15 cellular contexts compared by ENCODE assay signal in genomic region chr11:119166368-119167076, GRCh38. TPM values are rescaled to one million over a fixed set of nuclear protein-coding genes. Genes with fewer than 3 reads are reported as not detected.
DNase-seq lines count a peak whose midpoint lies in the region; ATAC-seq, FAIRE-seq and TF ChIP-seq lines count a peak whose summit lies in the region.
"Had no signal": no experiment of that assay in that cellular context is flagged by ENCODE, and none has a peak within 500 bp of the region (broad histone marks: within the 10 kb centered on the region; RNA-seq: fewer than 3 reads in every experiment).

No MANE protein-coding gene starts in this region.

- H3K9ac ChIP-seq in BLaER1 (no peak overlapping the region; the same call in 1 of the 2 replicates), K562 (ENCODE audit: insufficient read depth in 1 of 2, low read depth in 2 of 2, low read length in 2 of 2) (no peak overlapping the region)

- no peaks in the 10 kb centered on the region for H3K36me3 Mint-ChIP-seq in activated CD4-positive, alpha-beta T cell treated with anti-CD3 and anti-CD28 coated beads, Interleukin-2, amount 10 ng/mL, durations not matched to agents 7 days and 5 days (ENCODE audit: low read depth)

- TF ChIP-seq POLR2A in K562 (conservative IDR thresholded peaks at IDR 0.05) = no peak
- TF ChIP-seq POLR2A in transverse colon (IDR thresholded peaks at IDR 0.05) = no peak

- ATAC-seq in K562 (no peak), GM21528 (IDR thresholded peaks at IDR 0.05; ENCODE audit: low FRiP score, unreplicated experiment) (no peak), GM18867 (IDR thresholded peaks at IDR 0.05; ENCODE audit: unreplicated experiment) (no peak)
- ATAC-seq: stimulated activated naive CD8-positive, alpha-beta T cell treated with anti-CD3 and anti-CD28 coated beads, Interleukin-15, amount 100 ng/mL, for 72 hours had no signal

- no peak for TF ChIP-seq RAD21 in K562 (CRISPR knock-in tag; conservative IDR thresholded peaks at IDR 0.05 in 1 of 2, IDR thresholded peaks at IDR 0.05 in 1 of 2)

- BruUV-seq in K562 (replicated peaks; lab: Mats Ljungman, UMichigan) = no TSS peak

- DNase-seq in HTR-8/SVneo (ENCODE audit: insufficient read length, low spot score) = peak; percentile 72
- DNase-seq in K562 (ENCODE audit: extremely low read depth in 1 of 4, low spot score in 3 of 4) = no peak
- DNase-seq in kidney glomerular epithelial cell (lab: John Stamatoyannopoulos, UW) = peak; percentile 89
- no peak for DNase-seq in activated CD4-positive, alpha-beta T cell treated with anti-CD3 and anti-CD28 coated beads, Interleukin-2, amount 10 ng/mL, durations not matched to agents 7 days and 5 days
- DNase-seq in transverse colon = no peak
- DNase-seq: activated CD8-positive, alpha-beta memory T cell treated with anti-CD3 and anti-CD28 coated beads, Interleukin-2, amount 50 U/mL, for 48 hours; CD8-positive, alpha-beta memory T cell; head of caudate nucleus; KBM-7; NCI-H446 treated with DMSO at 0.1 percent for 48 hours; stimulated activated naive CD8-positive, alpha-beta T cell treated with anti-CD3 and anti-CD28 coated beads, Interleukin-15, amount 100 ng/mL, for 72 hours had no signal

- 28% methylated on average over 8 of the region's 8 CpGs for WGBS in K562 (ENCODE audit: insufficient coverage, low coverage, missing lambda C conversion rate)
- 85 to 100% methylated on average over 1 to 8 of the region's 8 CpGs for WGBS in transverse colon (ENCODE audit: low coverage in 1 of 2), 2 donors

- H3K27me3 Mint-ChIP-seq in activated CD4-positive, alpha-beta T cell treated with anti-CD3 and anti-CD28 coated beads, Interleukin-2, amount 10 ng/mL, durations not matched to agents 7 days and 5 days = no peaks in the 10 kb centered on the region
- H3K27me3 Mint-ChIP-seq: CD8-positive, alpha-beta memory T cell; stimulated activated naive CD8-positive, alpha-beta T cell treated with anti-CD3 and anti-CD28 coated beads, Interleukin-15, amount 100 ng/mL, for 72 hours had no signal

- H3K4me3 ChIP-seq in BLaER1 (no peak overlapping the region), K562 (no peak overlapping the region), transverse colon (no peak overlapping the region)

- H3K9me3 ChIP-seq in BLaER1 = no peaks in the 10 kb centered on the region
- no peaks in the 10 kb centered on the region for H3K9me3 ChIP-seq in K562 (replicated peaks; ENCODE audit: control insufficient read depth, insufficient read depth, low read depth, low read length)
- no peaks in the 10 kb centered on the region for H3K9me3 ChIP-seq in transverse colon

- no peaks in the 10 kb centered on the region for H4K20me1 ChIP-seq in BLaER1
- H4K20me1 ChIP-seq in K562 (replicated peaks; ENCODE audit: control insufficient read depth, insufficient read depth, low read length) = no peaks in the 10 kb centered on the region

- no peak overlapping the region for H3K4me3 Mint-ChIP-seq in activated CD4-positive, alpha-beta T cell treated with anti-CD3 and anti-CD28 coated beads, Interleukin-2, amount 10 ng/mL, durations not matched to agents 7 days and 5 days
- H3K4me3 Mint-ChIP-seq: stimulated activated naive CD8-positive, alpha-beta T cell treated with anti-CD3 and anti-CD28 coated beads, Interleukin-15, amount 100 ng/mL, for 72 hours; T-helper 1 cell treated with Interleukin-12 subunit alpha and Interleukin-12 subunit beta and Interleukin-4 antibody, amounts not matched to agents 30 μg/mL and 1 μg/mL, for 36 hours had no signal

- H3K27me3 ChIP-seq in BLaER1 (no peaks in the 10 kb centered on the region), K562 (ENCODE audit: control insufficient read depth in 2 of 2, insufficient read depth in 2 of 2, low read length in 2 of 2) (peaks cover 2 to 15% of the 10 kb centered on the region in 2 experiments; a peak in 3 of 5 replicates), transverse colon (no peaks in the 10 kb centered on the region)

- no peaks in the 10 kb centered on the region for H3K9me1 ChIP-seq in K562 (ENCODE audit: control insufficient read depth, insufficient read depth, low read length)

- H3K4me2 ChIP-seq in BLaER1 (peak overlapping the region; percentile 71), K562 (ENCODE audit: insufficient read depth, low read length) (no peak overlapping the region)

- FAIRE-seq in HTR-8/SVneo (lab: Jason Lieb, UNC) (no peak), K562 (lab: Jason Lieb, UNC) (no peak)

- H3K27ac Mint-ChIP-seq in activated CD4-positive, alpha-beta T cell treated with anti-CD3 and anti-CD28 coated beads, Interleukin-2, amount 10 ng/mL, durations not matched to agents 7 days and 5 days = no peak overlapping the region
- H3K27ac Mint-ChIP-seq: stimulated activated naive CD8-positive, alpha-beta T cell treated with anti-CD3 and anti-CD28 coated beads, Interleukin-15, amount 100 ng/mL, for 72 hours; T-helper 1 cell treated with Interleukin-12 subunit alpha and Interleukin-12 subunit beta and Interleukin-4 antibody, amounts not matched to agents 30 μg/mL and 1 μg/mL, for 36 hours had no signal

- no peaks in the 10 kb centered on the region for H3K79me2 ChIP-seq in K562 (ENCODE audit: control insufficient read depth, insufficient read depth, low read length)

- peaks cover 15% of the 10 kb centered on the region for H3K4me1 Mint-ChIP-seq in activated CD4-positive, alpha-beta T cell treated with anti-CD3 and anti-CD28 coated beads, Interleukin-2, amount 10 ng/mL, durations not matched to agents 7 days and 5 days

- CTCF ChIA-PET in K562 (lab: Yijun Ruan, JAX; ENCODE audit: low intra/inter-chr PET ratio) = no interaction called here
- CTCF ChIA-PET in activated CD4-positive, alpha-beta T cell treated with anti-CD3 and anti-CD28 coated beads, Interleukin-2, amount 10 ng/mL, durations not matched to agents 7 days and 5 days (lab: Charles Lee) = interaction anchor here (0.6 to 1.7 kb wide), 4 partner anchors 15 to 385 kb away, joined by 3 to 5 read pairs (median 4); partner anchors contain the start of gene CBL

- intact Hi-C loops in K562 (cut with micrococcal nuclease) = no loop called here
- intact Hi-C loops in transverse colon (cut with DNase I; ENCODE audit: low total_unique reads) = no loop called here

- H3K36me3 ChIP-seq in BLaER1 (no peaks in the 10 kb centered on the region), K562 (ENCODE audit: control insufficient read depth, insufficient read depth, low read length) (no peaks in the 10 kb centered on the region), transverse colon (no peaks in the 10 kb centered on the region)

- H3K27ac ChIP-seq in BLaER1 (no peak overlapping the region), K562 (ENCODE audit: extremely low read depth, low read depth, low read length) (no peak overlapping the region), transverse colon (no peak overlapping the region)

- H3K9me3 Mint-ChIP-seq in activated CD4-positive, alpha-beta T cell treated with anti-CD3 and anti-CD28 coated beads, Interleukin-2, amount 10 ng/mL, durations not matched to agents 7 days and 5 days = no peaks in the 10 kb centered on the region
- H3K9me3 Mint-ChIP-seq: CD8-positive, alpha-beta memory T cell; stimulated activated naive CD8-positive, alpha-beta T cell treated with anti-CD3 and anti-CD28 coated beads, Interleukin-15, amount 100 ng/mL, for 72 hours; T-helper 1 cell treated with Interleukin-12 subunit alpha and Interleukin-12 subunit beta and Interleukin-4 antibody, amounts not matched to agents 30 μg/mL and 1 μg/mL, for 36 hours had no signal

- TF ChIP-seq CTCF in K562 (IDR thresholded peaks at IDR 0.05 in 2 of 3, conservative IDR thresholded peaks at IDR 0.05 in 1 of 3; ENCODE audit: insufficient read depth in 2 of 3, low read depth in 1 of 3, low read length in 3 of 3) (no peak), transverse colon (IDR thresholded peaks at IDR 0.05) (no peak)

- H3K4me1 ChIP-seq in BLaER1 = peaks cover 39% of the 10 kb centered on the region
- H3K4me1 ChIP-seq in K562 (replicated peaks in 1 of 2; ENCODE audit: control insufficient read depth in 2 of 2, insufficient read depth in 2 of 2, low read length in 2 of 2) = peaks cover 6 to 18% of the 10 kb centered on the region in 2 experiments; a peak in 4 of 5 replicates
- H3K4me1 ChIP-seq in transverse colon = peaks cover 0 to 12% (median 6%) of the 10 kb centered on the region in 4 donors

- no peak for TF ChIP-seq EP300 in K562 (IDR thresholded peaks at IDR 0.05; ENCODE audit: low read length)
- no peak for TF ChIP-seq EP300 in transverse colon (IDR thresholded peaks at IDR 0.05; ENCODE audit: low read depth)

- in situ Hi-C loops in K562 (cut with MboI) = no loop called here
- in situ Hi-C loops in transverse colon (cut with MboI; ENCODE audit: low pct_ligation_motif_present in 1 of 4, low pct_unique_long_range_greater_than_20kb in 1 of 4, low sequenced_read_pairs in 3 of 4) = no loop called here

- no peak overlapping the region for H2AFZ ChIP-seq in K562 (ENCODE audit: low read depth, low read length)

- POLR2A ChIA-PET in K562 (lab: Yijun Ruan, JAX) = interaction anchor here (0.6 to 0.8 kb wide), 4 partner anchors 10 to 34 kb away, joined by 3 to 5 read pairs (median 4); no protein-coding TSS in a partner anchor
- POLR2A ChIA-PET in activated CD4-positive, alpha-beta T cell treated with anti-CD3 and anti-CD28 coated beads, Interleukin-2, amount 10 ng/mL, durations not matched to agents 7 days and 5 days (lab: Charles Lee) = no interaction called here

RNA-seq across cellular contexts. Expression of gene NLRX1, which starts 2.0 kb away (rescaled TPM):
- total RNA-seq in K562 (2011; cell fraction: chromatin; rRNA removed; ENCODE audit: low replicate concordance) = 0.86 and 3.6 TPM in 2 replicates
- 1.8 and 3.5 TPM in 2 replicates for total RNA-seq in K562 (2011; cell fraction: nucleolus; rRNA removed)
- 1.1 and 1.3 TPM in 2 replicates for total RNA-seq in K562 (2011; cell fraction: nucleoplasm; rRNA removed)
- total RNA-seq in K562 (2014; rRNA removed) = 1.3 and 1.4 TPM in 2 replicates
- 0.19 and 0.22 TPM in 2 replicates for total RNA-seq in K562 (2014; rRNA removed; fragmentation: Illumina TruSeq; extraction: Trizol)
- 0.34 and 0.69 TPM in 2 replicates for total RNA-seq in K562 (2015; rRNA removed; fragmentation: Illumina TruSeq; extraction: Trizol)
- total RNA-seq in K562 (2021) = 2.1 and 2.3 TPM in 2 replicates
- 0.55 and 1.4 TPM in 2 replicates for polyA plus RNA-seq in K562 (2011; rRNA removed)
- 0.81 and 4.1 TPM in 2 replicates for polyA plus RNA-seq in K562 (2011; cell fraction: cytosol; rRNA removed)
- polyA plus RNA-seq in K562 (2011; cell fraction: nucleus; rRNA removed) = 0.76 and 5.1 TPM in 2 replicates
- 1.0 and 2.3 TPM in 2 replicates for polyA plus RNA-seq in K562 (2012)
- polyA plus RNA-seq in K562 (2014; fragmentation: Illumina TruSeq; extraction: Trizol) = 0.49 and 1.1 TPM in 2 replicates
- polyA plus RNA-seq in K562 (2014; fragmentation: Nextera tagmentation; extraction: Ambion mirVana) = under 1 TPM; 0.04 to 0.06 TPM
- polyA plus RNA-seq in K562 (2014; rRNA removed) = 1.1 and 2.1 TPM in 2 replicates
- 0.27 and 1.2 TPM in 2 replicates for polyA minus RNA-seq in K562 (2011; rRNA and poly(A)+ RNA removed)
- polyA minus RNA-seq in K562 (2011; cell fraction: cytosol; rRNA and poly(A)+ RNA removed) = 1.4 and 3.4 TPM in 2 replicates
- 0.67 and 2.3 TPM in 2 replicates for polyA minus RNA-seq in K562 (2011; cell fraction: nucleus; rRNA and poly(A)+ RNA removed)
- 10 to 100 TPM; 24.2 to 28.5 TPM for total RNA-seq in activated CD4-positive, alpha-beta T cell treated with anti-CD3 and anti-CD28 coated beads, Interleukin-2, amount 10 ng/mL, durations not matched to agents 7 days and 5 days
- total RNA-seq in transverse colon = 10 to 100 TPM; 16.4 to 30.1 (median 18.2) TPM

RNA-seq across cellular contexts. Expression of gene ABCG4, which starts 17.7 kb away (rescaled TPM):
- 0.37 and 1.3 TPM in 2 replicates for total RNA-seq in K562 (2011; cell fraction: chromatin; rRNA removed; ENCODE audit: low replicate concordance)
- 0.13 and 0.50 TPM in 2 replicates for total RNA-seq in K562 (2011; cell fraction: nucleolus; rRNA removed)
- total RNA-seq in K562 (2011; cell fraction: nucleoplasm; rRNA removed) = 0.66 and 0.99 TPM in 2 replicates
- 0.09 TPM in 1 of 2 replicates, not detected in the other for total RNA-seq in K562 (2014; rRNA removed)
- not detected in 2 replicates for total RNA-seq in K562 (2014; rRNA removed; fragmentation: Illumina TruSeq; extraction: Trizol)
- total RNA-seq in K562 (2015; rRNA removed; fragmentation: Illumina TruSeq; extraction: Trizol) = not detected in 2 replicates
- total RNA-seq in K562 (2021) = 0.11 and 0.13 TPM in 2 replicates
- 0.04 and 0.08 TPM in 2 replicates for polyA plus RNA-seq in K562 (2011; rRNA removed)
- 0.04 and 0.12 TPM in 2 replicates for polyA plus RNA-seq in K562 (2011; cell fraction: cytosol; rRNA removed)
- 0.59 and 0.63 TPM in 2 replicates for polyA plus RNA-seq in K562 (2011; cell fraction: nucleus; rRNA removed)
- polyA plus RNA-seq in K562 (2012) = 0.13 TPM in 1 of 2 replicates, not detected in the other
- polyA plus RNA-seq in K562 (2014; fragmentation: Illumina TruSeq; extraction: Trizol) = 0.07 and 0.11 TPM in 2 replicates
- polyA plus RNA-seq in K562 (2014; fragmentation: Nextera tagmentation; extraction: Ambion mirVana) = not detected
- polyA plus RNA-seq in K562 (2014; rRNA removed) = 0.03 and 0.05 TPM in 2 replicates
- 0.11 and 0.21 TPM in 2 replicates for polyA minus RNA-seq in K562 (2011; rRNA and poly(A)+ RNA removed)
- polyA minus RNA-seq in K562 (2011; cell fraction: cytosol; rRNA and poly(A)+ RNA removed) = not detected in 2 replicates
- 0.33 and 0.54 TPM in 2 replicates for polyA minus RNA-seq in K562 (2011; cell fraction: nucleus; rRNA and poly(A)+ RNA removed)
- total RNA-seq in activated CD4-positive, alpha-beta T cell treated with anti-CD3 and anti-CD28 coated beads, Interleukin-2, amount 10 ng/mL, durations not matched to agents 7 days and 5 days = under 1 TPM in 1 of 2 experiments, not detected in 1; 0.15 TPM
- under 1 TPM in 1 of 4 donors, not detected in 3; 0.14 TPM for total RNA-seq in transverse colon
- polyA plus RNA-seq: CD8-positive, alpha-beta memory T cell had no signal

RNA-seq across cellular contexts. Expression of gene NHERF4, which starts 18.8 kb away (rescaled TPM):
- total RNA-seq in K562 (2011; cell fraction: chromatin; rRNA removed; ENCODE audit: low replicate concordance) = not detected in 2 replicates
- not detected in 2 replicates for total RNA-seq in K562 (2011; cell fraction: nucleolus; rRNA removed)
- not detected in 2 replicates for total RNA-seq in K562 (2011; cell fraction: nucleoplasm; rRNA removed)
- total RNA-seq in K562 (2014; rRNA removed) (not detected in 2 replicates), K562 (2014; rRNA removed; fragmentation: Illumina TruSeq; extraction: Trizol) (not detected in 2 replicates), K562 (2015; rRNA removed; fragmentation: Illumina TruSeq; extraction: Trizol) (not detected in 2 replicates), K562 (2021) (not detected in 2 replicates), transverse colon (100 to 1,000 TPM in 2 of 4 donors, 10 to 100 TPM in 2; 75.2 to 248 (median 111) TPM)
- polyA plus RNA-seq in K562 (2011; rRNA removed) (not detected in 2 replicates), K562 (2014; fragmentation: Illumina TruSeq; extraction: Trizol) (not detected in 2 replicates), K562 (2014; fragmentation: Nextera tagmentation; extraction: Ambion mirVana) (not detected), K562 (2014; rRNA removed) (not detected in 2 replicates)
- polyA plus RNA-seq in K562 (2011; cell fraction: cytosol; rRNA removed) = not detected in 2 replicates
- not detected in 2 replicates for polyA plus RNA-seq in K562 (2011; cell fraction: nucleus; rRNA removed)
- polyA plus RNA-seq in K562 (2012) = not detected in 2 replicates
- not detected in 2 replicates for polyA minus RNA-seq in K562 (2011; rRNA and poly(A)+ RNA removed)
- polyA minus RNA-seq in K562 (2011; cell fraction: cytosol; rRNA and poly(A)+ RNA removed) = not detected in 2 replicates
- polyA minus RNA-seq in K562 (2011; cell fraction: nucleus; rRNA and poly(A)+ RNA removed) = not detected in 2 replicates
- under 1 TPM; 0.57 to 0.58 TPM for total RNA-seq in activated CD4-positive, alpha-beta T cell treated with anti-CD3 and anti-CD28 coated beads, Interleukin-2, amount 10 ng/mL, durations not matched to agents 7 days and 5 days
- polyA plus RNA-seq: CD8-positive, alpha-beta memory T cell had no signal

RNA-seq across cellular contexts. Expression of gene CBL, which starts 39.6 kb away (rescaled TPM):
- total RNA-seq in K562 (2011; cell fraction: chromatin; rRNA removed; ENCODE audit: low replicate concordance) = 15.7 and 23.8 TPM in 2 replicates
- 8.8 and 10.0 TPM in 2 replicates for total RNA-seq in K562 (2011; cell fraction: nucleolus; rRNA removed)
- 17.2 and 25.5 TPM in 2 replicates for total RNA-seq in K562 (2011; cell fraction: nucleoplasm; rRNA removed)
- total RNA-seq in K562 (2014; rRNA removed) = 5.9 and 6.4 TPM in 2 replicates
- 9.9 and 12.1 TPM in 2 replicates for total RNA-seq in K562 (2014; rRNA removed; fragmentation: Illumina TruSeq; extraction: Trizol)
- 7.6 and 8.2 TPM in 2 replicates for total RNA-seq in K562 (2015; rRNA removed; fragmentation: Illumina TruSeq; extraction: Trizol)
- total RNA-seq in K562 (2021) = 21.9 and 24.9 TPM in 2 replicates
- 14.4 and 15.6 TPM in 2 replicates for polyA plus RNA-seq in K562 (2011; rRNA removed)
- polyA plus RNA-seq in K562 (2011; cell fraction: cytosol; rRNA removed) = 9.2 and 15.0 TPM in 2 replicates
- polyA plus RNA-seq in K562 (2011; cell fraction: nucleus; rRNA removed) = 15.6 and 18.5 TPM in 2 replicates
- polyA plus RNA-seq in K562 (2012) = 9.6 and 11.7 TPM in 2 replicates
- polyA plus RNA-seq in K562 (2014; fragmentation: Illumina TruSeq; extraction: Trizol) = 17.6 and 18.8 TPM in 2 replicates
- 1 to 10 TPM; 3.2 to 6.2 TPM for polyA plus RNA-seq in K562 (2014; fragmentation: Nextera tagmentation; extraction: Ambion mirVana)
- polyA plus RNA-seq in K562 (2014; rRNA removed) = 10.7 and 10.9 TPM in 2 replicates
- polyA minus RNA-seq in K562 (2011; rRNA and poly(A)+ RNA removed) = 22.5 and 22.6 TPM in 2 replicates
- polyA minus RNA-seq in K562 (2011; cell fraction: cytosol; rRNA and poly(A)+ RNA removed) = 15.1 and 17.8 TPM in 2 replicates
- polyA minus RNA-seq in K562 (2011; cell fraction: nucleus; rRNA and poly(A)+ RNA removed) = 8.1 and 11.1 TPM in 2 replicates
- 10 to 100 TPM; 45.1 to 53.9 TPM for total RNA-seq in activated CD4-positive, alpha-beta T cell treated with anti-CD3 and anti-CD28 coated beads, Interleukin-2, amount 10 ng/mL, durations not matched to agents 7 days and 5 days
- 10 to 100 TPM in 3 of 4 donors, 1 to 10 TPM in 1; 6.8 to 18.7 (median 12.4) TPM for total RNA-seq in transverse colon

RNA-seq across cellular contexts. Expression of gene HINFP, which starts 45.1 kb away (rescaled TPM):
- 110 and 177 TPM in 2 replicates for total RNA-seq in K562 (2011; cell fraction: chromatin; rRNA removed; ENCODE audit: low replicate concordance)
- 95.9 and 97.1 TPM in 2 replicates for total RNA-seq in K562 (2011; cell fraction: nucleolus; rRNA removed)
- total RNA-seq in K562 (2011; cell fraction: nucleoplasm; rRNA removed) = 112 and 129 TPM in 2 replicates
- 15.1 and 17.0 TPM in 2 replicates for total RNA-seq in K562 (2014; rRNA removed)
- 14.5 and 15.8 TPM in 2 replicates for total RNA-seq in K562 (2014; rRNA removed; fragmentation: Illumina TruSeq; extraction: Trizol)
- total RNA-seq in K562 (2015; rRNA removed; fragmentation: Illumina TruSeq; extraction: Trizol) = 13.8 and 13.9 TPM in 2 replicates
- total RNA-seq in K562 (2021) = 23.5 and 24.6 TPM in 2 replicates
- polyA plus RNA-seq in K562 (2011; rRNA removed) = 29.4 and 41.9 TPM in 2 replicates
- 33.8 and 41.0 TPM in 2 replicates for polyA plus RNA-seq in K562 (2011; cell fraction: cytosol; rRNA removed)
- 89.9 and 99.2 TPM in 2 replicates for polyA plus RNA-seq in K562 (2011; cell fraction: nucleus; rRNA removed)
- 15.5 and 24.5 TPM in 2 replicates for polyA plus RNA-seq in K562 (2012)
- 19.1 and 21.5 TPM in 2 replicates for polyA plus RNA-seq in K562 (2014; fragmentation: Illumina TruSeq; extraction: Trizol)
- 10 to 100 TPM; 22.5 to 34.1 TPM for polyA plus RNA-seq in K562 (2014; fragmentation: Nextera tagmentation; extraction: Ambion mirVana)
- polyA plus RNA-seq in K562 (2014; rRNA removed) = 24.0 and 30.5 TPM in 2 replicates
- polyA minus RNA-seq in K562 (2011; rRNA and poly(A)+ RNA removed) = 32.2 and 33.0 TPM in 2 replicates
- polyA minus RNA-seq in K562 (2011; cell fraction: cytosol; rRNA and poly(A)+ RNA removed) = 8.2 and 17.7 TPM in 2 replicates
- polyA minus RNA-seq in K562 (2011; cell fraction: nucleus; rRNA and poly(A)+ RNA removed) = 28.0 and 41.1 TPM in 2 replicates
- total RNA-seq in activated CD4-positive, alpha-beta T cell treated with anti-CD3 and anti-CD28 coated beads, Interleukin-2, amount 10 ng/mL, durations not matched to agents 7 days and 5 days = 10 to 100 TPM; 47.6 to 48.0 TPM
- 10 to 100 TPM; 20.7 to 63.6 (median 48.2) TPM for total RNA-seq in transverse colon

Comparison
In these comparisons a context has a peak if more than half of its experiments do, and no peak if none do; other contexts are left out.
1. DNase-seq: peak in HTR-8/SVneo (single experiment) and kidney glomerular epithelial cell (single experiment); none in K562 (0 of 4), activated CD4-positive, alpha-beta T cell treated with anti-CD3 and anti-CD28 coated beads, Interleukin-2, amount 10 ng/mL, durations not matched to agents 7 days and 5 days (single experiment) and transverse colon (single experiment).
2. RNA of gene NHERF4, which starts 18.8 kb away (total RNA-seq): 75.2 to 248 TPM in transverse colon; 0.57 to 0.58 TPM in activated CD4-positive, alpha-beta T cell treated with anti-CD3 and anti-CD28 coated beads, Interleukin-2, amount 10 ng/mL, durations not matched to agents 7 days and 5 days and not detected in K562; every median in the first group is over 10 times any median in the second.